33 cellular contexts compared by ENCODE assay signal in the genomic region with DNA sequence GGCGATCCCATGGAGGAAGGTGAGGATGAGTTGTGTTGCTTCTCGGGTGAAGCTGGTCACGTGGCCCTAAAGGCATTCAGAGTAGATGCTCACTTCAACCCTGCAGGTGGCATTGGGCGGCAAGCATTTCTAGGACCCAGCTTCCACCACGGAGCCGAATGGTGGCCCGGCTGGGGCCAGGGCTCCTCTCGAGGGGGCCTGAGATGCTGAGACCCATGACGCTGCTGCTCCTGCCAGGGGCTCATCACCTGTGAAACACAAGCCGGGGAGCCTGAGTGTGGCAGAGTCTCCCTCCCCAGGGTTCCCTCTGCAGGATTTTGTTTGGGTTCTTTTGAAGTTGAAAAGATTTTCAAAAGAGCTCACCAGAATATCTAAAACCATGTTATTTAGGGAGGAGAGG. TPM values are rescaled to one million over a fixed set of nuclear protein-coding genes. Genes with fewer than 3 reads are reported as not detected.
"Had no signal": no experiment of that assay in that cellular context is flagged by ENCODE, and none has a peak within 500 bp of the region (broad histone marks: within the 10 kb centered on the region; RNA-seq: fewer than 3 reads in every experiment).

No MANE protein-coding gene starts in this region.

- DNase-seq: activated CD4-positive, alpha-beta memory T cell treated with anti-CD3 and anti-CD28 coated beads for 36 hours; activated CD4-positive, alpha-beta T cell treated with anti-CD3 and anti-CD28 coated beads for 36 hours; activated CD4-positive, alpha-beta T cell treated with anti-CD3 and anti-CD28 coated beads, Interleukin-2, amount 10 ng/mL, durations not matched to agents 24 days and 14 days; activated CD4-positive, CD25-positive, alpha-beta regulatory T cell; activated CD4-positive, CD25-positive, alpha-beta regulatory T cell treated with anti-CD3 and anti-CD28 coated beads, Interleukin-2, amount 50 U/mL, for 72 hours; activated CD8-positive, alpha-beta memory T cell treated with anti-CD3 and anti-CD28 coated beads, Interleukin-2, amount 10 ng/mL, durations not matched to agents 7 days and 5 days; activated CD8-positive, alpha-beta memory T cell treated with anti-CD3 and anti-CD28 coated beads, Interleukin-2, amount 50 U/mL, for 4 hours; activated CD8-positive, alpha-beta T cell treated with anti-CD3 and anti-CD28 coated beads, Interleukin-2, amount 10 ng/mL, durations not matched to agents 7 days and 5 days; activated effector memory CD4-positive, alpha-beta T cell treated with anti-CD3 and anti-CD28 coated beads, Interleukin-2, amount 50 U/mL, for 16 hours; activated naive CD4-positive, alpha-beta T cell treated with anti-CD3 and anti-CD28 coated beads for 36 hours; activated naive CD8-positive, alpha-beta T cell treated with anti-CD3 and anti-CD28 coated beads, Interleukin-2, amount 10 ng/mL, durations not matched to agents 7 days and 5 days; activated T-cell treated with anti-CD3 and anti-CD28 coated beads, Interleukin-2, amount 50 U/mL, for 1 hour; activated T-cell treated with anti-CD3 and anti-CD28 coated beads, Interleukin-2, amount 50 U/mL, for 48 hours; cortex of kidney; dermis blood vessel endothelial cell; effector CD8-positive, alpha-beta T cell; foreskin keratinocyte; gastrocnemius medialis; glutamatergic neuron; T-helper 2 cell had no signal

- H3K4me3 Mint-ChIP-seq: activated CD4-positive, alpha-beta memory T cell treated with anti-CD3 and anti-CD28 coated beads for 36 hours; activated CD4-positive, alpha-beta T cell treated with anti-CD3 and anti-CD28 coated beads for 36 hours; activated CD4-positive, alpha-beta T cell treated with anti-CD3 and anti-CD28 coated beads, Interleukin-2, amount 10 ng/mL, durations not matched to agents 24 days and 14 days; activated CD8-positive, alpha-beta memory T cell treated with anti-CD3 and anti-CD28 coated beads, Interleukin-2, amount 10 ng/mL, durations not matched to agents 7 days and 5 days; activated CD8-positive, alpha-beta T cell treated with anti-CD3 and anti-CD28 coated beads, Interleukin-2, amount 10 ng/mL, durations not matched to agents 7 days and 5 days; activated naive CD4-positive, alpha-beta T cell treated with anti-CD3 and anti-CD28 coated beads for 36 hours; activated naive CD4-positive, alpha-beta T cell treated with anti-CD3 and anti-CD28 coated beads, Interleukin-2, amount 50 U/mL, for 24 hours; activated naive CD8-positive, alpha-beta T cell treated with anti-CD3 and anti-CD28 coated beads, Interleukin-2, amount 10 ng/mL, durations not matched to agents 7 days and 5 days; activated T-helper 1 cell treated with anti-CD3 and anti-CD28 coated beads, Interleukin-12 subunit alpha, Interleukin-12 subunit beta, Interleukin-2, Interleukin-4 antibody, amounts not matched to agents 30 ng/mL and 10 ng/mL and 1 ng/mL, durations not matched to agents 14 hours and 24 hours and 36 hours; brain; central memory CD8-positive, alpha-beta T cell had no signal

- H3K36me3 ChIP-seq: ascending aorta, breast epithelium, cardiac muscle cell, gastrocnemius medialis, heart left ventricle had no signal

- H3K27me3 Mint-ChIP-seq: activated CD4-positive, alpha-beta memory T cell treated with anti-CD3 and anti-CD28 coated beads for 36 hours; activated CD4-positive, alpha-beta T cell treated with anti-CD3 and anti-CD28 coated beads for 36 hours; activated naive CD4-positive, alpha-beta T cell treated with anti-CD3 and anti-CD28 coated beads, Interleukin-2, amount 50 U/mL, for 24 hours; brain; central memory CD8-positive, alpha-beta T cell had no signal

- H3K27ac Mint-ChIP-seq: activated CD4-positive, alpha-beta memory T cell treated with anti-CD3 and anti-CD28 coated beads for 36 hours; activated CD4-positive, alpha-beta T cell treated with anti-CD3 and anti-CD28 coated beads for 36 hours; activated CD4-positive, alpha-beta T cell treated with anti-CD3 and anti-CD28 coated beads, Interleukin-2, amount 10 ng/mL, durations not matched to agents 24 days and 14 days; activated CD8-positive, alpha-beta memory T cell treated with anti-CD3 and anti-CD28 coated beads, Interleukin-2, amount 10 ng/mL, durations not matched to agents 7 days and 5 days; activated CD8-positive, alpha-beta T cell treated with anti-CD3 and anti-CD28 coated beads, Interleukin-2, amount 10 ng/mL, durations not matched to agents 7 days and 5 days; activated naive CD4-positive, alpha-beta T cell treated with anti-CD3 and anti-CD28 coated beads for 36 hours; activated naive CD4-positive, alpha-beta T cell treated with anti-CD3 and anti-CD28 coated beads, Interleukin-2, amount 50 U/mL, for 24 hours; activated naive CD8-positive, alpha-beta T cell treated with anti-CD3 and anti-CD28 coated beads, Interleukin-2, amount 10 ng/mL, durations not matched to agents 7 days and 5 days; activated T-helper 1 cell treated with anti-CD3 and anti-CD28 coated beads, Interleukin-12 subunit alpha, Interleukin-12 subunit beta, Interleukin-2, Interleukin-4 antibody, amounts not matched to agents 30 ng/mL and 10 ng/mL and 1 ng/mL, durations not matched to agents 14 hours and 24 hours and 36 hours; activated T-helper 2 cell treated with anti-CD3 and anti-CD28 coated beads, Interferon-gamma antibody, Interleukin-2, Interleukin-4, amounts not matched to agents 10 μg/mL and 5 μg/mL and 100 μg/mL, durations not matched to agents 14 hours and 24 hours and 36 hours had no signal

- H3K27ac ChIP-seq: ascending aorta, breast epithelium, cardiac muscle cell, foreskin keratinocyte, gastrocnemius medialis, heart left ventricle had no signal

- H3K4me1 ChIP-seq: ascending aorta, foreskin keratinocyte had no signal

- H3K9me3 Mint-ChIP-seq: activated CD4-positive, alpha-beta memory T cell treated with anti-CD3 and anti-CD28 coated beads for 36 hours; activated CD4-positive, alpha-beta T cell treated with anti-CD3 and anti-CD28 coated beads, Interleukin-2, amount 10 ng/mL, durations not matched to agents 24 days and 14 days; activated naive CD4-positive, alpha-beta T cell treated with anti-CD3 and anti-CD28 coated beads for 36 hours; activated naive CD4-positive, alpha-beta T cell treated with anti-CD3 and anti-CD28 coated beads, Interleukin-2, amount 50 U/mL, for 24 hours; activated naive CD8-positive, alpha-beta T cell treated with anti-CD3 and anti-CD28 coated beads, Interleukin-2, amount 10 ng/mL, durations not matched to agents 7 days and 5 days; activated T-helper 1 cell treated with anti-CD3 and anti-CD28 coated beads, Interleukin-12 subunit alpha, Interleukin-12 subunit beta, Interleukin-2, Interleukin-4 antibody, amounts not matched to agents 30 ng/mL and 10 ng/mL and 1 ng/mL, durations not matched to agents 14 hours and 24 hours and 36 hours; activated T-helper 2 cell treated with anti-CD3 and anti-CD28 coated beads, Interferon-gamma antibody, Interleukin-2, Interleukin-4, amounts not matched to agents 10 μg/mL and 5 μg/mL and 100 μg/mL, durations not matched to agents 14 hours and 24 hours and 36 hours; central memory CD8-positive, alpha-beta T cell had no signal

- H3K27me3 ChIP-seq: ascending aorta, breast epithelium, cardiac muscle cell, gastrocnemius medialis, heart left ventricle had no signal

- H3K4me3 ChIP-seq: ascending aorta, breast epithelium, cardiac muscle cell, gastrocnemius medialis, heart left ventricle had no signal

- H3K9me3 ChIP-seq: ascending aorta, breast epithelium, gastrocnemius medialis, heart left ventricle had no signal

- H3K36me3 Mint-ChIP-seq: activated CD4-positive, alpha-beta memory T cell treated with anti-CD3 and anti-CD28 coated beads for 36 hours; activated CD8-positive, alpha-beta memory T cell treated with anti-CD3 and anti-CD28 coated beads, Interleukin-2, amount 10 ng/mL, durations not matched to agents 7 days and 5 days; activated naive CD4-positive, alpha-beta T cell treated with anti-CD3 and anti-CD28 coated beads, Interleukin-2, amount 50 U/mL, for 24 hours; brain had no signal

RNA-seq across cellular contexts. Expression of a gene that starts 41.2 kb away (rescaled TPM):
- total RNA-seq: epithelial cell of proximal tubule had no signal

RNA-seq across cellular contexts. Expression of a gene that starts 55.1 kb away (rescaled TPM):
- total RNA-seq: activated CD4-positive, alpha-beta memory T cell treated with anti-CD3 and anti-CD28 coated beads for 36 hours; activated CD4-positive, alpha-beta T cell treated with anti-CD3 and anti-CD28 coated beads for 36 hours; activated CD4-positive, alpha-beta T cell treated with anti-CD3 and anti-CD28 coated beads, Interleukin-2, amount 10 ng/mL, durations not matched to agents 24 days and 14 days; activated CD8-positive, alpha-beta memory T cell treated with anti-CD3 and anti-CD28 coated beads for 36 hours; activated CD8-positive, alpha-beta memory T cell treated with anti-CD3 and anti-CD28 coated beads, Interleukin-2, amount 10 ng/mL, durations not matched to agents 7 days and 5 days; activated CD8-positive, alpha-beta T cell treated with anti-CD3 and anti-CD28 coated beads, Interleukin-2, amount 10 ng/mL, durations not matched to agents 7 days and 5 days; activated naive CD4-positive, alpha-beta T cell treated with anti-CD3 and anti-CD28 coated beads for 36 hours; activated naive CD8-positive, alpha-beta T cell treated with anti-CD3 and anti-CD28 coated beads, Interleukin-2, amount 10 ng/mL, durations not matched to agents 7 days and 5 days; activated T-helper 1 cell treated with anti-CD3 and anti-CD28 coated beads, Interleukin-12 subunit alpha, Interleukin-12 subunit beta, Interleukin-2, Interleukin-4 antibody, amounts not matched to agents 30 ng/mL and 10 ng/mL and 1 ng/mL, durations not matched to agents 14 hours and 24 hours and 36 hours; activated T-helper 2 cell treated with anti-CD3 and anti-CD28 coated beads, Interferon-gamma antibody, Interleukin-2, Interleukin-4, amounts not matched to agents 10 μg/mL and 5 μg/mL and 100 μg/mL, durations not matched to agents 14 hours and 24 hours and 36 hours; ascending aorta; cardiac muscle cell; cerebellum; foreskin keratinocyte; T-helper 1 cell treated with Interleukin-12 subunit alpha and Interleukin-12 subunit beta and Interleukin-4 antibody, amounts not matched to agents 30 ng/mL and 1 ng/mL, for 36 hours had no signal
- polyA plus RNA-seq: foreskin keratinocyte had no signal
